In the genomic region with DNA sequence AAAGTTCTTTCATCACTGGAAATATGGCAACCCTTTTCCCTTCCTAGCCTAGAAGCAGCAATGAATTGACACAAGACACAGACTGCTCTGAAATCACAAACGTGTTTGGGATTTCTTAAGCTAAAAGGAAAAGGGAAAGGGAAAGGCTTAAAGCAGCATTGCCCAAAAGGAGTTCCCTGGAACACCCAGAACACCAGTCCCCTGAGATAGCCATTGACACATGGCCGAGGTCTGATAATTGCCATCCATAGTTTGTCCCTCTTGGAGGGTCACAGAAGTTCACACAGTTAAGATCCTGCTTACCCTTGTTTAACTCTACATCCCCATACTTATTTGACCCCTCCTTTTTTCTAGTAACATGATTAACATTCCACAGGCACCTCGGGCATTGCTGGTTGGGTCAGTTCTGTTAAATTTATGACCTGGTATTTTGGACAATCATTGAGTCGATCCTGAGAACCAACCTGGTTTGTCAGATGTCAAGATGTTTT, we compare ENCODE assay signal across 12 cellular contexts.
DNase-seq lines count a peak whose midpoint lies in the region; ATAC-seq and TF ChIP-seq lines count a peak whose summit lies in the region.
"Had no signal": no experiment of that assay in that cellular context is flagged by ENCODE, and none has a peak within 500 bp of the region (broad histone marks: within the 10 kb centered on the region; RNA-seq: fewer than 3 reads in every experiment).

No MANE protein-coding gene starts in this region.

- 7% methylated on average over 4 of the region's 4 CpGs for WGBS in mesenchymal stem cell

- TF ChIP-seq CTCF in GM23338 (conservative IDR thresholded peaks at IDR 0.05; ENCODE audit: low read depth in 2 of 2) = no peak

- peak overlapping the region; percentile 7 for H4K8ac ChIP-seq in mesenchymal stem cell (ENCODE audit: low read length)

- H3K9me3 Mint-ChIP-seq in GM23338 = no peaks in the 10 kb centered on the region; the same call in 2 of the 3 replicates
- no peaks in the 10 kb centered on the region for H3K9me3 Mint-ChIP-seq in activated CD8-positive, alpha-beta T cell treated with anti-CD3 and anti-CD28 coated beads, Interleukin-2, amount 10 ng/mL, durations not matched to agents 7 days and 5 days (ENCODE audit: insufficient read depth)
- H3K9me3 Mint-ChIP-seq: activated T-cell treated with anti-CD3 and anti-CD28 coated beads, Interleukin-2, amount 50 U/mL, for 72 hours had no signal

- peak overlapping the region; percentile 54 for H2BK120ac ChIP-seq in mesenchymal stem cell (ENCODE audit: low read depth, low read length)

- POLR2A ChIA-PET in activated CD8-positive, alpha-beta T cell treated with anti-CD3 and anti-CD28 coated beads, Interleukin-2, amount 10 ng/mL, durations not matched to agents 7 days and 5 days (lab: Charles Lee) = no interaction called here

- no peaks in the 10 kb centered on the region for H4K20me1 ChIP-seq in GM23338 (replicated peaks; ENCODE audit: insufficient read depth)

- H3K4me3 Mint-ChIP-seq in GM23338 = no peak overlapping the region
- no peak overlapping the region for H3K4me3 Mint-ChIP-seq in activated CD8-positive, alpha-beta T cell treated with anti-CD3 and anti-CD28 coated beads, Interleukin-2, amount 10 ng/mL, durations not matched to agents 7 days and 5 days
- H3K4me3 Mint-ChIP-seq: activated T-cell treated with anti-CD3 and anti-CD28 coated beads, Interleukin-2, amount 50 U/mL, for 72 hours had no signal

- no peaks in the 10 kb centered on the region for H3K9me3 ChIP-seq in mesenchymal stem cell (ENCODE audit: control insufficient read depth, low read length)

- no peak overlapping the region for H3K23ac ChIP-seq in mesenchymal stem cell (ENCODE audit: low read length in 2 of 2)

- no peak overlapping the region for H3K14ac ChIP-seq in mesenchymal stem cell (ENCODE audit: low read length in 2 of 2)

- peaks cover 35% of the 10 kb centered on the region for H3K4me1 Mint-ChIP-seq in GM23338
- peaks cover 24% of the 10 kb centered on the region for H3K4me1 Mint-ChIP-seq in activated CD8-positive, alpha-beta T cell treated with anti-CD3 and anti-CD28 coated beads, Interleukin-2, amount 10 ng/mL, durations not matched to agents 7 days and 5 days (ENCODE audit: low read depth)

- 0 out of 2 replicates have a peak, but pooled peaks cover 6% of the 10 kb centered on the region for H3F3A ChIP-seq in GM23338 (replicated peaks; ENCODE audit: low read depth)

- H3K27me3 Mint-ChIP-seq in GM23338 (ENCODE audit: insufficient read depth, low read depth, poor library complexity) = peaks cover under 1% of the 10 kb centered on the region
- peaks cover 3% of the 10 kb centered on the region for H3K27me3 Mint-ChIP-seq in activated CD8-positive, alpha-beta T cell treated with anti-CD3 and anti-CD28 coated beads, Interleukin-2, amount 10 ng/mL, durations not matched to agents 7 days and 5 days (ENCODE audit: low read depth)

- H4K91ac ChIP-seq in mesenchymal stem cell (ENCODE audit: low read length) = no peak overlapping the region

- H2BK5ac ChIP-seq in mesenchymal stem cell (ENCODE audit: low read depth, low read length, poor library complexity, severe bottlenecking) = no peak overlapping the region

- no peak overlapping the region for H2BK15ac ChIP-seq in mesenchymal stem cell (ENCODE audit: low read depth, poor library complexity, severe bottlenecking)

- no peaks in the 10 kb centered on the region for H3K79me2 ChIP-seq in GM23338 (replicated peaks; ENCODE audit: insufficient read depth)

- no peak overlapping the region for H2AK5ac ChIP-seq in mesenchymal stem cell (ENCODE audit: low read length, severe bottlenecking)

- no peak overlapping the region for H3K4me3 ChIP-seq in GM23338
- H3K4me3 ChIP-seq in mesenchymal stem cell (ENCODE audit: insufficient read depth in 1 of 2, low read depth in 1 of 2, low read length in 2 of 2) = no peak overlapping the region

- H3K79me1 ChIP-seq in mesenchymal stem cell (replicated peaks; ENCODE audit: low read length, poor library complexity, severe bottlenecking) = no peaks in the 10 kb centered on the region

- CTCF ChIA-PET in activated CD8-positive, alpha-beta T cell treated with anti-CD3 and anti-CD28 coated beads, Interleukin-2, amount 10 ng/mL, durations not matched to agents 7 days and 5 days (lab: Charles Lee) = interaction anchor here (1.6 kb wide), 1 partner anchor 33 kb away, joined by 4 read pairs; no protein-coding TSS in a partner anchor

- H2AFZ ChIP-seq in GM23338 (no peak overlapping the region), mesenchymal stem cell (ENCODE audit: low read depth, low read length) (no peak overlapping the region)

- H2BK12ac ChIP-seq in mesenchymal stem cell (ENCODE audit: low read length in 2 of 2) = peak overlapping the region; percentile 23 to 28

- peak overlapping the region; percentile 88 for H3K27ac Mint-ChIP-seq in GM23338
- peak overlapping the region; percentile 68 for H3K27ac Mint-ChIP-seq in activated CD8-positive, alpha-beta T cell treated with anti-CD3 and anti-CD28 coated beads, Interleukin-2, amount 10 ng/mL, durations not matched to agents 7 days and 5 days
- H3K27ac Mint-ChIP-seq: activated T-cell treated with anti-CD3 and anti-CD28 coated beads, Interleukin-2, amount 50 U/mL, for 72 hours had no signal

- H3K4ac ChIP-seq in mesenchymal stem cell (ENCODE audit: low read depth in 1 of 2, low read length in 2 of 2) = peak overlapping the region; percentile 0 to 9

- peak; percentile 44 for DNase-seq in A172 (ENCODE audit: low spot score)
- no peak for DNase-seq in GM23338 (ENCODE audit: low spot score)
- DNase-seq in activated CD8-positive, alpha-beta T cell treated with anti-CD3 and anti-CD28 coated beads, Interleukin-2, amount 10 ng/mL, durations not matched to agents 7 days and 5 days = no peak
- DNase-seq in mesenchymal stem cell = peak; percentile 56
- DNase-seq in nucleus accumbens (lab: John Stamatoyannopoulos, UW) = no peak
- DNase-seq in OCI-M1 (lab: John Stamatoyannopoulos, UW) = no peak
- DNase-seq in globus pallidus (ENCODE audit: low spot score) = no peak
- DNase-seq: activated CD4-positive, CD25-positive, alpha-beta regulatory T cell treated with anti-CD3 and anti-CD28 coated beads, Interleukin-2, amount 50 U/mL, for 72 hours; activated T-cell treated with anti-CD3 and anti-CD28 coated beads, Interleukin-2, amount 50 U/mL, for 72 hours; DND-41; NCI-H2081 had no signal

- H3K36me3 ChIP-seq in GM23338 (ENCODE audit: insufficient read depth) (no peaks in the 10 kb centered on the region), mesenchymal stem cell (ENCODE audit: control insufficient read depth in 1 of 2, insufficient read depth in 2 of 2, low read depth in 1 of 2, low read length in 2 of 2) (no peaks in the 10 kb centered on the region)

- H3K4me2 ChIP-seq in GM23338 (no peak overlapping the region), mesenchymal stem cell (ENCODE audit: low read length, poor library complexity, severe bottlenecking) (no peak overlapping the region)

- no peak overlapping the region for H3K9ac ChIP-seq in mesenchymal stem cell (ENCODE audit: low read length)

- 0 out of 3 replicates have a peak, but pooled peaks cover 2% of the 10 kb centered on the region for H3K36me3 Mint-ChIP-seq in GM23338 (ENCODE audit: low read depth)
- H3K36me3 Mint-ChIP-seq in activated CD8-positive, alpha-beta T cell treated with anti-CD3 and anti-CD28 coated beads, Interleukin-2, amount 10 ng/mL, durations not matched to agents 7 days and 5 days (ENCODE audit: low read depth) = no peaks in the 10 kb centered on the region

- H3K27me3 ChIP-seq in GM23338 (ENCODE audit: insufficient read depth) (no peaks in the 10 kb centered on the region), mesenchymal stem cell (ENCODE audit: control insufficient read depth in 1 of 2, insufficient read depth in 1 of 2, low read length in 2 of 2) (no peaks in the 10 kb centered on the region)

- no peaks in the 10 kb centered on the region for H3K9me2 ChIP-seq in GM23338 (ENCODE audit: insufficient read depth)

- H3K4me1 ChIP-seq in GM23338 (ENCODE audit: insufficient read depth) (peaks cover 30% of the 10 kb centered on the region), mesenchymal stem cell (ENCODE audit: control insufficient read depth, insufficient read depth, low read depth, low read length) (no peaks in the 10 kb centered on the region)

- H3K27ac ChIP-seq in GM23338 (ENCODE audit: low read depth) (peak overlapping the region; percentile 53), mesenchymal stem cell (ENCODE audit: low read length, poor library complexity, severe bottlenecking) (peak overlapping the region; percentile 4)

- peak; percentile 29; the same call in 2 of the 3 replicates for ATAC-seq in GM23338
- ATAC-seq in activated CD8-positive, alpha-beta T cell treated with anti-CD3 and anti-CD28 coated beads, Interleukin-2, amount 10 ng/mL, durations not matched to agents 7 days and 5 days = no peak
- ATAC-seq in GM18907 (IDR thresholded peaks at IDR 0.05; ENCODE audit: unreplicated experiment) = no peak
- ATAC-seq: activated T-cell treated with anti-CD3 and anti-CD28 coated beads, Interleukin-2, amount 50 U/mL, for 72 hours had no signal

- peak overlapping the region in 1 of 2 experiments; percentile 26 for H3K18ac ChIP-seq in mesenchymal stem cell (ENCODE audit: low read depth in 1 of 2, low read length in 2 of 2)

TF ChIP-seq in GM23338, 12 proteins besides CTCF, POLR2A, EP300 and RAD21 (continues in another document):
- TF ChIP-seq, protein P1, sequence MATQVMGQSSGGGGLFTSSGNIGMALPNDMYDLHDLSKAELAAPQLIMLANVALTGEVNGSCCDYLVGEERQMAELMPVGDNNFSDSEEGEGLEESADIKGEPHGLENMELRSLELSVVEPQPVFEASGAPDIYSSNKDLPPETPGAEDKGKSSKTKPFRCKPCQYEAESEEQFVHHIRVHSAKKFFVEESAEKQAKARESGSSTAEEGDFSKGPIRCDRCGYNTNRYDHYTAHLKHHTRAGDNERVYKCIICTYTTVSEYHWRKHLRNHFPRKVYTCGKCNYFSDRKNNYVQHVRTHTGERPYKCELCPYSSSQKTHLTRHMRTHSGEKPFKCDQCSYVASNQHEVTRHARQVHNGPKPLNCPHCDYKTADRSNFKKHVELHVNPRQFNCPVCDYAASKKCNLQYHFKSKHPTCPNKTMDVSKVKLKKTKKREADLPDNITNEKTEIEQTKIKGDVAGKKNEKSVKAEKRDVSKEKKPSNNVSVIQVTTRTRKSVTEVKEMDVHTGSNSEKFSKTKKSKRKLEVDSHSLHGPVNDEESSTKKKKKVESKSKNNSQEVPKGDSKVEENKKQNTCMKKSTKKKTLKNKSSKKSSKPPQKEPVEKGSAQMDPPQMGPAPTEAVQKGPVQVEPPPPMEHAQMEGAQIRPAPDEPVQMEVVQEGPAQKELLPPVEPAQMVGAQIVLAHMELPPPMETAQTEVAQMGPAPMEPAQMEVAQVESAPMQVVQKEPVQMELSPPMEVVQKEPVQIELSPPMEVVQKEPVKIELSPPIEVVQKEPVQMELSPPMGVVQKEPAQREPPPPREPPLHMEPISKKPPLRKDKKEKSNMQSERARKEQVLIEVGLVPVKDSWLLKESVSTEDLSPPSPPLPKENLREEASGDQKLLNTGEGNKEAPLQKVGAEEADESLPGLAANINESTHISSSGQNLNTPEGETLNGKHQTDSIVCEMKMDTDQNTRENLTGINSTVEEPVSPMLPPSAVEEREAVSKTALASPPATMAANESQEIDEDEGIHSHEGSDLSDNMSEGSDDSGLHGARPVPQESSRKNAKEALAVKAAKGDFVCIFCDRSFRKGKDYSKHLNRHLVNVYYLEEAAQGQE (IDR thresholded peaks at IDR 0.05; ENCODE audit: unreplicated experiment) = no peak
- TF ChIP-seq NANOG (IDR thresholded peaks at IDR 0.05; ENCODE audit: borderline replicate concordance) = no peak

Comparison
In these comparisons a context has a peak if more than half of its experiments do, and no peak if none do; other contexts are left out.
1. DNase-seq: peak in A172 (single experiment) and mesenchymal stem cell (single experiment); none in GM23338 (single experiment), activated CD8-positive, alpha-beta T cell treated with anti-CD3 and anti-CD28 coated beads, Interleukin-2, amount 10 ng/mL, durations not matched to agents 7 days and 5 days (single experiment), nucleus accumbens (0 of 56), OCI-M1 (single experiment) and globus pallidus (single experiment).